ENCODE assay signal across 21 cellular contexts in genomic region chr22:45144928-45145327, GRCh38.
"Had no signal": no experiment of that assay in that cellular context is flagged by ENCODE, and none has a peak within 500 bp of the region (broad histone marks: within the 10 kb centered on the region; RNA-seq: fewer than 3 reads in every experiment).

No MANE protein-coding gene starts in this region.

- DNase-seq: Kasumi-1, MM.1S, NCI-H1092 treated with DMSO at 0.1 percent for 48 hours, NCI-H1436, NCI-H187, NCI-H2029, NCI-H2081 treated with DMSO at 0.1 percent for 48 hours, NCI-H2171, NCI-H226, NCI-H446, NCI-H510A, NCI-H524 treated with DMSO at 0.1 percent for 48 hours, NCI-H69, NCI-H774, SHP77 had no signal

- FAIRE-seq: HTR-8/SVneo had no signal

- H3K27ac ChIP-seq: HL-60, KMS-11, RWPE1 had no signal

- H3K4me2 ChIP-seq: KMS-11 had no signal

- H3K9ac ChIP-seq: KMS-11 had no signal

- ATAC-seq: Panc1, SK-N-SH treated with all-trans-retinoic acid at 6 μM for 48 hours had no signal
